Comparison of ENCODE assay signal across 8 cellular contexts in the genomic region with DNA sequence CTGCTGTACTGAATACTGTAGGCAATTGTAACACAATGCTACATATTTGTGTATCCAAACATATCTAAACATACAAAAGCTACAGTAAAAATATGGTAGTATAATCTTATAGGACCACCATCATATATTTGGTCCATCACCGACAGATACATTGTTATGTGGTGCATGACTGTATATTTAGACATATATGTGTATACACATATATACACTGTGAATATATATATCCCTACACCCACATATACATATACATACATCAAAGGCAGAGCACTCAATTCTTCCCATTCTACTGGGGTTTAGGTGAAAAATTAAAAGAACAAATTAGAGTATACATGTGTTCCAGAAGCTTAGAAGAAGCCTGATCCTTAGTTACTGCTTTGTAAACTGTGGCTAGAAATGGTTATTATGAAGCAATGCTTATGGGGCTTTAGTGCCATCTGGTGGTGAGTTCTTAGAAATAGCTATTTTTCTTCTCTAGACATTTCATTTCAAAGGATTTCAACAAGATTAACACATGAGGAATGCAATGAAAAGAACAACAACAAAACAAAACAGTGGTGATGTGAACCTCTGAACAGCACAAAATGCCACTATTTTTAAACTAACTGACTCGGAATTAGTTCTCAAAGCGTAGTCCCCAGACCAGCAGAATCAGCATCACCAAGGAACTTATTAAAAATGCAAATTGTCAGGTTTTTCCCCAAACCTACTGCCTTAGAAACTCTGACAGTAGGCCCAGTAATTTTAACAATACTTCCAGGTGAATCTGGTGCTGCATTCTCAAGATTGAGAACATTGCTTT. TPM values are rescaled to one million over a fixed set of nuclear protein-coding genes. Genes with fewer than 3 reads are reported as not detected.
DNase-seq lines count a peak whose midpoint lies in the region; ATAC-seq and TF ChIP-seq lines count a peak whose summit lies in the region.

No MANE protein-coding gene starts in this region.

- H3K27ac ChIP-seq in AG04450 (ENCODE audit: low read depth, low read length): no peak overlapping the region
- no peak overlapping the region for H3K27ac ChIP-seq in esophagus squamous epithelium
- no peak overlapping the region for H3K27ac ChIP-seq in effector memory CD4-positive, alpha-beta T cell (ENCODE audit: insufficient read depth, low read length, poor library complexity, severe bottlenecking)

- CTCF ChIA-PET in AG04450 (lab: Charles Lee): interaction anchor here (0.6 to 4.2 kb wide), 28 partner anchors 9 to 1237 kb away, joined by 3 to 50 read pairs (median 4); partner anchors contain the start of gene PKHD1

- intact Hi-C loops in esophagus squamous epithelium (cut with DNase I): loop anchor here (10.0 kb wide), 1 partner anchor 1235 kb away; the partner anchor contains the start of gene TFAP2B

- no peaks in the 10 kb centered on the region for H3K27me3 ChIP-seq in AG04450 (ENCODE audit: control insufficient read depth, insufficient read depth, low read length)
- peaks cover 0 to 10% (median 0%) of the 10 kb centered on the region in 4 donors for H3K27me3 ChIP-seq in esophagus squamous epithelium
- H3K27me3 ChIP-seq in effector memory CD4-positive, alpha-beta T cell (replicated peaks; ENCODE audit: control insufficient read depth, insufficient read depth, low read length, poor library complexity, severe bottlenecking): no peaks in the 10 kb centered on the region

- no peak for ATAC-seq in GM19467 (IDR thresholded peaks at IDR 0.05; ENCODE audit: unreplicated experiment)

- POLR2A ChIA-PET in AG04450 (lab: Yijun Ruan, JAX): no interaction called here

- TF ChIP-seq POLR2A in esophagus squamous epithelium (IDR thresholded peaks at IDR 0.05): no peak

- no peaks in the 10 kb centered on the region for H3K4me1 ChIP-seq in esophagus squamous epithelium
- H3K4me1 ChIP-seq in effector memory CD4-positive, alpha-beta T cell (ENCODE audit: control insufficient read depth, insufficient read depth, low read length, poor library complexity, severe bottlenecking): no peaks in the 10 kb centered on the region

- H3K36me3 ChIP-seq in esophagus squamous epithelium: no peaks in the 10 kb centered on the region
- H3K36me3 ChIP-seq in effector memory CD4-positive, alpha-beta T cell (ENCODE audit: control insufficient read depth, insufficient read depth, low read length): no peaks in the 10 kb centered on the region

- DNase-seq in AG04450 (ENCODE audit: low read depth, low spot score) (no peak), HS-27A (ENCODE audit: low read depth) (peak; percentile 17), RPMI7951 (ENCODE audit: low read depth) (peak; percentile 46), esophagus squamous epithelium (lab: John Stamatoyannopoulos, UW) (no peak), pons (ENCODE audit: low spot score) (peak; percentile 51)
- no peak for DNase-seq in effector memory CD4-positive, alpha-beta T cell

- peak; percentile 75 for TF ChIP-seq CTCF in AG04450 (IDR thresholded peaks at IDR 0.05; ENCODE audit: low read depth, low read length)
- peak; percentile 68 for TF ChIP-seq CTCF in GM12873 (IDR thresholded peaks at IDR 0.05; ENCODE audit: insufficient read depth, low read depth, low read length, missing control alignments)
- TF ChIP-seq CTCF in esophagus squamous epithelium (IDR thresholded peaks at IDR 0.05): peak; percentile 18 to 65 (median 39)

- no peaks in the 10 kb centered on the region for H3K9me3 ChIP-seq in AG04450 (ENCODE audit: control insufficient read depth, insufficient read depth, low read length)
- H3K9me3 ChIP-seq in esophagus squamous epithelium: no peaks in the 10 kb centered on the region
- no peaks in the 10 kb centered on the region for H3K9me3 ChIP-seq in effector memory CD4-positive, alpha-beta T cell (ENCODE audit: control insufficient read depth, low read length)

- H3K4me3 ChIP-seq in AG04450 (ENCODE audit: low read depth, low read length) (no peak overlapping the region), esophagus squamous epithelium (no peak overlapping the region)
- no peak overlapping the region for H3K4me3 ChIP-seq in effector memory CD4-positive, alpha-beta T cell (ENCODE audit: insufficient read depth, low read depth, low read length, poor library complexity, severe bottlenecking)

- WGBS in esophagus squamous epithelium, 2 donors: 36 to 40% methylated on average over 3 of the region's 3 CpGs

RNA-seq across cellular contexts. Expression of gene PKHD1, which starts 38.0 kb away (rescaled TPM):
- not detected in 2 replicates for polyA plus RNA-seq in AG04450 (2011; rRNA removed)
- not detected in 2 replicates for polyA minus RNA-seq in AG04450 (2011; rRNA and poly(A)+ RNA removed)
- not detected in 2 replicates for total RNA-seq in RPMI7951 (2014; rRNA removed; shearing (Covaris generic))
- total RNA-seq in esophagus squamous epithelium: under 1 TPM in 1 of 4 donors, not detected in 3; 0.04 TPM

Comparison
In these comparisons a context has a peak if more than half of its experiments do, and no peak if none do; other contexts are left out.
1. DNase-seq: peak in HS-27A (single experiment), RPMI7951 (single experiment) and pons (single experiment); none in AG04450 (single experiment), esophagus squamous epithelium (single experiment) and effector memory CD4-positive, alpha-beta T cell (0 of 3).
2. Peak in every context shown above with its lines, with median percentiles within 50 percentile points of each other: CTCF ChIP-seq.